Comparison of ENCODE assay signal across 25 cellular contexts in the genomic region with DNA sequence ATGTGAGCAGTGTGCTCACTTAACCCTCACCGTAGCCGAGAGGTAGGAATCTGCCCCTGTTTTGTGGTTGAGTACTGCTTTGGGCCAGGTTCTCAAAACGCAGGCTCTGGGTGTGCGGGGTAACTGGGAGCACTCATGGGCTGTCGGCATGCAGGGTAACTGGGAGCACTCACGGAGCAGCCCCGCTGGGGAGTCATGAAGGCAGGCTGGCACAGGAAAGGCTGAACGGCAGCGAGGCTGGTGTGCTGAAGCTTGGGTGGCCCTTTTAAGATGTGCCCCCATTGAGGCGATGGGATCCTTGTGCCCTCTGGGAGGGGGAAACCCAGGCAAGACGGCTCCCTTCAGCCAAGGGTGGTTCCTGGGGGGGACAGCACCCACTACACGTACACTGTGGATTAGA. TPM values are rescaled to one million over a fixed set of nuclear protein-coding genes. Genes with fewer than 3 reads are reported as not detected.
A peak's percentile ranks its signal among the peaks of the same experiment; 100 is the strongest.
DNase-seq lines count a peak whose midpoint lies in the region; ATAC-seq, FAIRE-seq and TF ChIP-seq lines count a peak whose summit lies in the region.
"Had no signal": no experiment of that assay in that cellular context is flagged by ENCODE, and none has a peak within 500 bp of the region (broad histone marks: within the 10 kb centered on the region; RNA-seq: fewer than 3 reads in every experiment).

No MANE protein-coding gene starts in this region.

- H3K4me1 ChIP-seq in GM23338 (ENCODE audit: insufficient read depth) = no peaks in the 10 kb centered on the region; the same call in 1 of the 2 replicates
- H3K4me1 ChIP-seq in K562 (replicated peaks in 1 of 2; ENCODE audit: control insufficient read depth in 2 of 2, insufficient read depth in 2 of 2, low read length in 2 of 2) = peaks cover 11 to 17% of the 10 kb centered on the region in 2 experiments; a peak in 3 of 5 replicates
- H3K4me1 ChIP-seq in mesendoderm (ENCODE audit: control insufficient read depth, low read depth, low read length) = no peaks in the 10 kb centered on the region
- H3K4me1 ChIP-seq in aorta (ENCODE audit: control insufficient read depth in 1 of 2, insufficient read depth in 2 of 2, low read length in 2 of 2) = no peaks in the 10 kb centered on the region
- no peaks in the 10 kb centered on the region for H3K4me1 ChIP-seq in colonic mucosa
- H3K4me1 ChIP-seq: A549, Caco-2 had no signal

- H3K9ac ChIP-seq in K562 (ENCODE audit: insufficient read depth in 1 of 2, low read depth in 2 of 2, low read length in 2 of 2) = 0 out of 4 replicates have a peak overlapping the region, but pooled peaks of 1 of the 2 experiments have one; percentile 14
- no peak overlapping the region for H3K9ac ChIP-seq in mesendoderm (ENCODE audit: low read length)
- H3K9ac ChIP-seq in colonic mucosa (ENCODE audit: low read depth in 2 of 2, low read length in 2 of 2) = no peak overlapping the region

- no peak for DNase-seq in GM23338 (ENCODE audit: low spot score)
- DNase-seq in K562 (ENCODE audit: extremely low read depth in 1 of 4, low spot score in 3 of 4) = no peak
- DNase-seq in mesendoderm = no peak
- peak; percentile 17 to 47 for DNase-seq in aorta
- no peak for DNase-seq in dermis blood vessel endothelial cell
- DNase-seq in colonic mucosa = no peak
- no peak for DNase-seq in DMS 273 treated with DMSO at 0.1 percent for 48 hours (lab: John Stamatoyannopoulos, UW)
- DNase-seq: AML-193; Caco-2; CD8-positive, alpha-beta T cell; DMS79; EL; HCEC 1CT; KG1; MM.1S; NCI-H1694; NCI-H2029 treated with DMSO at 0.1 percent for 48 hours; NCI-H2227 treated with DMSO at 0.1 percent for 48 hours; SHP77 had no signal

- H3K9me1 ChIP-seq in K562 (ENCODE audit: control insufficient read depth, insufficient read depth, low read length) = no peaks in the 10 kb centered on the region

- no peak overlapping the region for H3K4ac ChIP-seq in mesendoderm (ENCODE audit: low read depth, low read length)

- no peak for FAIRE-seq in K562 (lab: Jason Lieb, UNC)
- FAIRE-seq: A549, GM12878, H1, HTR-8/SVneo had no signal

- H3K56ac ChIP-seq in mesendoderm (ENCODE audit: low read length) = no peak overlapping the region

- no peaks in the 10 kb centered on the region for H3K9me3 Mint-ChIP-seq in GM23338
- H3K9me3 Mint-ChIP-seq: CD8-positive, alpha-beta T cell had no signal

- no peak overlapping the region for H4K5ac ChIP-seq in mesendoderm (ENCODE audit: low read length)

- H3K4me3 Mint-ChIP-seq in GM23338 = no peak overlapping the region
- H3K4me3 Mint-ChIP-seq: CD8-positive, alpha-beta T cell had no signal

- BruUV-seq in K562 (replicated peaks; lab: Mats Ljungman, UMichigan) = no TSS peak

- H3K23ac ChIP-seq in mesendoderm (ENCODE audit: low read length) = no peak overlapping the region

- CTCF ChIA-PET in K562 (lab: Yijun Ruan, JAX; ENCODE audit: low intra/inter-chr PET ratio) = interaction anchor here (0.6 kb wide), 1 partner anchor 416 kb away, joined by 3 read pairs; no protein-coding TSS in a partner anchor

- no peak overlapping the region for H3K4me2 ChIP-seq in GM23338
- H3K4me2 ChIP-seq in K562 (ENCODE audit: insufficient read depth, low read length) = no peak overlapping the region
- H3K4me2 ChIP-seq in mesendoderm (ENCODE audit: low read length) = no peak overlapping the region
- H3K4me2 ChIP-seq: A549 had no signal

- H2BK15ac ChIP-seq in mesendoderm (replicated peaks; ENCODE audit: low read depth) = no peak overlapping the region

- H2BK5ac ChIP-seq in mesendoderm (ENCODE audit: low read length) = no peak overlapping the region

- H4K8ac ChIP-seq in mesendoderm (ENCODE audit: low read depth, low read length) = no peak overlapping the region

- no peak overlapping the region for H3K27ac Mint-ChIP-seq in GM23338
- H3K27ac Mint-ChIP-seq: CD8-positive, alpha-beta T cell had no signal

- no peak for ATAC-seq in GM23338
- ATAC-seq in K562 = no peak
- no peak for ATAC-seq in aorta (ENCODE audit: low FRiP score)
- ATAC-seq: A549; CD8-positive, alpha-beta T cell; GM12878; Panc1 had no signal

- H4K20me1 ChIP-seq in GM23338 (replicated peaks; ENCODE audit: insufficient read depth) (no peaks in the 10 kb centered on the region), K562 (replicated peaks; ENCODE audit: control insufficient read depth, insufficient read depth, low read length) (no peaks in the 10 kb centered on the region)

- H2BK120ac ChIP-seq in mesendoderm (ENCODE audit: low read depth, low read length) = no peak overlapping the region

- in situ Hi-C loops in K562 (cut with MboI) = no loop called here

- no peaks in the 10 kb centered on the region for H3K9me2 ChIP-seq in GM23338 (ENCODE audit: insufficient read depth)

- intact Hi-C loops in K562 (cut with micrococcal nuclease) = no loop called here
- intact Hi-C loops in aorta (cut with DNase I) = no loop called here
- intact Hi-C loops in colonic mucosa (cut with DNase I) = no loop called here

- no peaks in the 10 kb centered on the region for H3K79me1 ChIP-seq in mesendoderm (ENCODE audit: low read length)

- no peaks in the 10 kb centered on the region for H3K36me3 ChIP-seq in GM23338 (ENCODE audit: insufficient read depth)
- H3K36me3 ChIP-seq in K562 (ENCODE audit: control insufficient read depth, insufficient read depth, low read length) = no peaks in the 10 kb centered on the region
- H3K36me3 ChIP-seq in mesendoderm (ENCODE audit: control insufficient read depth, insufficient read depth, low read length) = no peaks in the 10 kb centered on the region
- no peaks in the 10 kb centered on the region for H3K36me3 ChIP-seq in aorta (ENCODE audit: control insufficient read depth in 1 of 2, insufficient read depth in 2 of 2, low read length in 1 of 2)
- no peaks in the 10 kb centered on the region for H3K36me3 ChIP-seq in colonic mucosa

- no peak overlapping the region for H3K18ac ChIP-seq in mesendoderm (ENCODE audit: low read length)

- no peak overlapping the region for H3K4me3 ChIP-seq in GM23338
- H3K4me3 ChIP-seq in K562 = no peak overlapping the region
- H3K4me3 ChIP-seq in mesendoderm (ENCODE audit: low read length) = no peak overlapping the region
- no peak overlapping the region for H3K4me3 ChIP-seq in aorta (ENCODE audit: low read length in 2 of 2)
- H3K4me3 ChIP-seq in colonic mucosa = no peak overlapping the region
- H3K4me3 ChIP-seq: A549, GM12878 had no signal

- H3K27me3 Mint-ChIP-seq in GM23338 (ENCODE audit: insufficient read depth, low read depth, poor library complexity) = peaks cover 2% of the 10 kb centered on the region

- WGBS in K562 (ENCODE audit: insufficient coverage, low coverage, missing lambda C conversion rate) = 60% methylated on average over 11 of the region's 12 CpGs
- no CpG with 5 or more reads among the region's 12 CpGs for WGBS in mesendoderm (ENCODE audit: extremely low coverage, insufficient coverage, low lambda C conversion rate)
- WGBS in aorta, 2 donors = 82 to 87% methylated on average over 12 of the region's 12 CpGs

- TF ChIP-seq EP300 in K562 (IDR thresholded peaks at IDR 0.05; ENCODE audit: low read length) = no peak

- no peak for TF ChIP-seq CTCF in GM23338 (conservative IDR thresholded peaks at IDR 0.05; ENCODE audit: low read depth in 2 of 2)
- no peak for TF ChIP-seq CTCF in K562 (IDR thresholded peaks at IDR 0.05 in 2 of 3, conservative IDR thresholded peaks at IDR 0.05 in 1 of 3; ENCODE audit: insufficient read depth in 2 of 3, low read depth in 1 of 3, low read length in 3 of 3)
- TF ChIP-seq CTCF in colonic mucosa (IDR thresholded peaks at IDR 0.05) = no peak

- no peak for TF ChIP-seq POLR2A in K562 (conservative IDR thresholded peaks at IDR 0.05)

- H3K79me2 ChIP-seq in GM23338 (replicated peaks; ENCODE audit: insufficient read depth) = no peaks in the 10 kb centered on the region
- no peaks in the 10 kb centered on the region for H3K79me2 ChIP-seq in K562 (ENCODE audit: control insufficient read depth, insufficient read depth, low read length)
- no peaks in the 10 kb centered on the region for H3K79me2 ChIP-seq in mesendoderm (ENCODE audit: control insufficient read depth, insufficient read depth, low read length)

- no peaks in the 10 kb centered on the region for H3F3A ChIP-seq in GM23338 (replicated peaks; ENCODE audit: low read depth)

- peak overlapping the region; percentile 32; the same call in 1 of the 2 replicates for H2AFZ ChIP-seq in GM23338
- H2AFZ ChIP-seq in K562 (ENCODE audit: low read depth, low read length) = no peak overlapping the region; the same call in 1 of the 2 replicates

- no peak for TF ChIP-seq RAD21 in K562 (CRISPR knock-in tag; conservative IDR thresholded peaks at IDR 0.05 in 1 of 2, IDR thresholded peaks at IDR 0.05 in 1 of 2)

- H3K9me3 ChIP-seq in K562 (replicated peaks; ENCODE audit: control insufficient read depth, insufficient read depth, low read depth, low read length) = no peaks in the 10 kb centered on the region
- H3K9me3 ChIP-seq in aorta (ENCODE audit: control insufficient read depth, low read length) = no peaks in the 10 kb centered on the region
- no peaks in the 10 kb centered on the region for H3K9me3 ChIP-seq in colonic mucosa
- H3K9me3 ChIP-seq: A549, Caco-2 had no signal

- H3K27me3 ChIP-seq in GM23338 (ENCODE audit: insufficient read depth) = no peaks in the 10 kb centered on the region
- peaks cover 22 to 36% of the 10 kb centered on the region in 2 experiments; a peak in 4 of 5 replicates for H3K27me3 ChIP-seq in K562 (ENCODE audit: control insufficient read depth in 2 of 2, insufficient read depth in 2 of 2, low read length in 2 of 2)
- no peaks in the 10 kb centered on the region for H3K27me3 ChIP-seq in mesendoderm (ENCODE audit: insufficient read depth, low read length, poor library complexity)
- H3K27me3 ChIP-seq in aorta (ENCODE audit: control insufficient read depth in 1 of 2, insufficient read depth in 2 of 2, low read length in 1 of 2) = no peaks in the 10 kb centered on the region
- no peaks in the 10 kb centered on the region for H3K27me3 ChIP-seq in colonic mucosa

- H2AK5ac ChIP-seq in mesendoderm (ENCODE audit: low read length) = peak overlapping the region; percentile 22

- H3K36me3 Mint-ChIP-seq in GM23338 (ENCODE audit: low read depth) = no peaks in the 10 kb centered on the region
- H3K36me3 Mint-ChIP-seq: CD8-positive, alpha-beta T cell had no signal

- H3K27ac ChIP-seq in GM23338 (ENCODE audit: low read depth) (no peak overlapping the region), K562 (ENCODE audit: extremely low read depth, low read depth, low read length) (no peak overlapping the region), mesendoderm (ENCODE audit: low read depth, low read length) (no peak overlapping the region), aorta (ENCODE audit: low read depth in 1 of 2, low read length in 2 of 2) (no peak overlapping the region), colonic mucosa (no peak overlapping the region)
- H3K27ac ChIP-seq: A549, C4-2B had no signal

- POLR2A ChIA-PET in K562 (lab: Yijun Ruan, JAX) = interaction anchor here (0.7 kb wide), 1 partner anchor 32 kb away, joined by 3 read pairs; no protein-coding TSS in a partner anchor

- peaks cover 20% of the 10 kb centered on the region for H3K4me1 Mint-ChIP-seq in GM23338

RNA-seq across cellular contexts. Expression of gene VPS8, which starts 44.6 kb away (rescaled TPM):
- total RNA-seq in GM23338 (2014; rRNA removed; shearing (Covaris generic)) = 29.5 and 45.5 TPM in 2 replicates
- polyA plus RNA-seq in GM23338 (2016; fragmentation: Nextera tagmentation; extraction: Ambion mirVana) = 12.3 and 17.3 TPM in 2 replicates
- 103 and 328 TPM in 2 replicates for total RNA-seq in K562 (2011; cell fraction: chromatin; rRNA removed; ENCODE audit: low replicate concordance)
- total RNA-seq in K562 (2011; cell fraction: nucleolus; rRNA removed) = 46.2 and 74.2 TPM in 2 replicates
- 129 and 198 TPM in 2 replicates for total RNA-seq in K562 (2011; cell fraction: nucleoplasm; rRNA removed)
- total RNA-seq in K562 (2014; rRNA removed) = 23.6 and 25.0 TPM in 2 replicates
- total RNA-seq in K562 (2014; rRNA removed; fragmentation: Illumina TruSeq; extraction: Trizol) = 35.8 and 38.9 TPM in 2 replicates
- 40.0 and 41.0 TPM in 2 replicates for total RNA-seq in K562 (2015; rRNA removed; fragmentation: Illumina TruSeq; extraction: Trizol)
- 30.2 and 30.8 TPM in 2 replicates for total RNA-seq in K562 (2021)
- 30.6 and 31.5 TPM in 2 replicates for polyA plus RNA-seq in K562 (2011; rRNA removed)
- polyA plus RNA-seq in K562 (2011; cell fraction: cytosol; rRNA removed) = 7.6 and 12.9 TPM in 2 replicates
- 52.3 and 82.5 TPM in 2 replicates for polyA plus RNA-seq in K562 (2011; cell fraction: nucleus; rRNA removed)
- polyA plus RNA-seq in K562 (2012) = 11.9 and 21.8 TPM in 2 replicates
- polyA plus RNA-seq in K562 (2014; fragmentation: Illumina TruSeq; extraction: Trizol) = 20.2 and 23.4 TPM in 2 replicates
- polyA plus RNA-seq in K562 (2014; fragmentation: Nextera tagmentation; extraction: Ambion mirVana) = 1 to 10 TPM; 7.2 to 9.4 TPM
- polyA plus RNA-seq in K562 (2014; rRNA removed) = 21.8 and 28.3 TPM in 2 replicates
- 95.2 and 122 TPM in 2 replicates for polyA minus RNA-seq in K562 (2011; rRNA and poly(A)+ RNA removed)
- polyA minus RNA-seq in K562 (2011; cell fraction: cytosol; rRNA and poly(A)+ RNA removed) = 20.7 and 21.6 TPM in 2 replicates
- 103 and 159 TPM in 2 replicates for polyA minus RNA-seq in K562 (2011; cell fraction: nucleus; rRNA and poly(A)+ RNA removed)
- 11.8 TPM for polyA plus RNA-seq in mesendoderm (2013, experiment 1 of 2)
- polyA plus RNA-seq in mesendoderm (2013, experiment 2 of 2) = 10.6 TPM
- 100 to 1,000 TPM in 1 of 2 donors, 10 to 100 TPM in 1; 57.9 to 108 TPM for total RNA-seq in aorta
- polyA plus RNA-seq in aorta = 10 to 100 TPM in 1 of 2 donors, 1 to 10 TPM in 1; 6.8 to 18.1 TPM
- total RNA-seq in dermis blood vessel endothelial cell = 61.2 and 75.9 TPM in 2 replicates
- total RNA-seq in colonic mucosa = 10 to 100 TPM; 43.7 to 54.8 TPM

RNA-seq across cellular contexts. Expression of gene MAGEF1, which starts 55.5 kb away (rescaled TPM):
- 66.5 and 79.4 TPM in 2 replicates for total RNA-seq in GM23338 (2014; rRNA removed; shearing (Covaris generic))
- polyA plus RNA-seq in GM23338 (2016; fragmentation: Nextera tagmentation; extraction: Ambion mirVana) (86.6 and 88.7 TPM in 2 replicates), K562 (2011; rRNA removed) (13.5 and 19.5 TPM in 2 replicates), K562 (2014; fragmentation: Illumina TruSeq; extraction: Trizol) (15.8 and 23.4 TPM in 2 replicates), K562 (2014; fragmentation: Nextera tagmentation; extraction: Ambion mirVana) (1 to 10 TPM; 1.5 to 2.5 TPM), K562 (2014; rRNA removed) (39.1 and 43.4 TPM in 2 replicates), aorta (10 to 100 TPM; 17.9 to 34.2 TPM)
- total RNA-seq in K562 (2011; cell fraction: chromatin; rRNA removed; ENCODE audit: low replicate concordance) = 7.7 and 11.5 TPM in 2 replicates
- 7.8 and 9.0 TPM in 2 replicates for total RNA-seq in K562 (2011; cell fraction: nucleolus; rRNA removed)
- 10.5 and 11.5 TPM in 2 replicates for total RNA-seq in K562 (2011; cell fraction: nucleoplasm; rRNA removed)
- total RNA-seq in K562 (2014; rRNA removed) (31.9 and 36.4 TPM in 2 replicates), K562 (2014; rRNA removed; fragmentation: Illumina TruSeq; extraction: Trizol) (19.8 and 22.1 TPM in 2 replicates), K562 (2015; rRNA removed; fragmentation: Illumina TruSeq; extraction: Trizol) (20.8 and 21.9 TPM in 2 replicates), K562 (2021) (24.4 and 29.0 TPM in 2 replicates), aorta (10 to 100 TPM; 22.9 to 23.4 TPM), dermis blood vessel endothelial cell (12.4 and 12.9 TPM in 2 replicates), colonic mucosa (10 to 100 TPM; 28.3 to 42.6 TPM)
- polyA plus RNA-seq in K562 (2011; cell fraction: cytosol; rRNA removed) = 15.3 and 15.8 TPM in 2 replicates
- polyA plus RNA-seq in K562 (2011; cell fraction: nucleus; rRNA removed) = 9.4 and 11.3 TPM in 2 replicates
- 24.1 and 29.7 TPM in 2 replicates for polyA plus RNA-seq in K562 (2012)
- polyA minus RNA-seq in K562 (2011; rRNA and poly(A)+ RNA removed) = 8.7 and 10.9 TPM in 2 replicates
- polyA minus RNA-seq in K562 (2011; cell fraction: cytosol; rRNA and poly(A)+ RNA removed) = 4.7 and 7.5 TPM in 2 replicates
- 3.4 and 4.9 TPM in 2 replicates for polyA minus RNA-seq in K562 (2011; cell fraction: nucleus; rRNA and poly(A)+ RNA removed)
- 39.9 TPM for polyA plus RNA-seq in mesendoderm (2013, experiment 1 of 2)
- polyA plus RNA-seq in mesendoderm (2013, experiment 2 of 2) = 40.8 TPM

Comparison
In these comparisons a context has a peak if more than half of its experiments do, and no peak if none do; other contexts are left out.
1. DNase-seq: peak in aorta (2 of 2); none in GM23338 (single experiment), K562 (0 of 4), mesendoderm (single experiment), dermis blood vessel endothelial cell (single experiment), colonic mucosa (single experiment) and DMS 273 treated with DMSO at 0.1 percent for 48 hours (single experiment).